8 cellular contexts compared by ENCODE assay signal in the genomic region with DNA sequence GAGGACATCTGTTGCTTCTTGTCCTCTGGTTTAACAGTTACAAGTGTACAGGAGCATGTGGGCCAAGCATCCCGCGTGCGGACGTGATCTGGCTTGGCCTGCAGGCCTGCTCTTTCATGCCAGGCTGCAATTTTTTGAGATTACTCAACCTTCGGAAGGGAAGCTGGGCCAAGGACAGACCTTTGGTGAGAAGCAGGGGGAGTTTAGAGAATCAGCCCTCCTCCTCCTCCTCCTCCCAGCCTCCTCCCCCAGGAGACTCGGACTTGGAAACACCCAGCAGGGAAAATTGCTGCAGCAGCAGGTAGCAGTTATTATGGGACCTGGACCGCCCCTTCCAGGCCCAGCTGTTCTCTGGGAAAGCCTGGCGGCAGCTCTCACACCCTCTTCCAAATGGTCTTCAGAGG. TPM values are rescaled to one million over a fixed set of nuclear protein-coding genes. Genes with fewer than 3 reads are reported as not detected.
DNase-seq lines count a peak whose midpoint lies in the region; ATAC-seq lines count a peak whose summit lies in the region.

No MANE protein-coding gene starts in this region.

- peak overlapping the region; percentile 43 for H3K9ac ChIP-seq in skeletal muscle satellite cell (ENCODE audit: low read depth, low read length)

- DNase-seq in H4 (ENCODE audit: low spot score) (peak; percentile 73), RKO (ENCODE audit: low spot score) (peak; percentile 30), Right ventricle myocardium superior (peak; percentile 89), NCI-H345 (lab: John Stamatoyannopoulos, UW) (no peak)
- no peak for DNase-seq in stimulated activated CD4-positive, alpha-beta T cell treated with anti-CD3 and anti-CD28 coated beads, Interleukin-2, amount 100 ng/mL, for 48 hours

- peak overlapping the region; percentile 25 for H3K4me3 ChIP-seq in skeletal muscle satellite cell (ENCODE audit: low read length)

- no peaks in the 10 kb centered on the region for H3K27me3 ChIP-seq in skeletal muscle satellite cell (ENCODE audit: control insufficient read depth, insufficient read depth, low read length)

- no peaks in the 10 kb centered on the region for H3K36me3 ChIP-seq in skeletal muscle satellite cell (ENCODE audit: insufficient read depth, low read length)

- H3K4me1 ChIP-seq in skeletal muscle satellite cell (ENCODE audit: control insufficient read depth, insufficient read depth, low read length), result peaks cover 45% of the 10 kb centered on the region

- intact Hi-C loops in Right ventricle myocardium superior (cut with DNase I), result no loop called here

- peak overlapping the region; percentile 26 for H3K4me2 ChIP-seq in skeletal muscle satellite cell (ENCODE audit: low read length)

- H3K9me3 ChIP-seq in skeletal muscle satellite cell (replicated peaks; ENCODE audit: low read length), result no peaks in the 10 kb centered on the region

- ATAC-seq in Right ventricle myocardium superior (ENCODE audit: poor library complexity) (peak; percentile 86), HG03196 (IDR thresholded peaks at IDR 0.05; ENCODE audit: unreplicated experiment) (no peak), HG03378 (IDR thresholded peaks at IDR 0.05; ENCODE audit: unreplicated experiment) (no peak)

RNA-seq across cellular contexts. Expression of gene KLHL36, which starts 5.1 kb away (rescaled TPM):
- 19.2 and 23.5 TPM in 2 replicates for total RNA-seq in H4 (2014; rRNA removed; shearing (Covaris generic))
- 66.1 TPM for total RNA-seq in Right ventricle myocardium superior
- total RNA-seq in skeletal muscle satellite cell (2012; rRNA removed), result 46.6 and 50.5 TPM in 2 replicates

RNA-seq across cellular contexts. Expression of gene COTL1, which starts 25.3 kb away (rescaled TPM):
- 197 and 232 TPM in 2 replicates for total RNA-seq in H4 (2014; rRNA removed; shearing (Covaris generic))
- 14.4 TPM for total RNA-seq in Right ventricle myocardium superior
- total RNA-seq in skeletal muscle satellite cell (2012; rRNA removed), result 279 and 447 TPM in 2 replicates

RNA-seq across cellular contexts. Expression of gene USP10, which starts 56.6 kb away (rescaled TPM):
- total RNA-seq in H4 (2014; rRNA removed; shearing (Covaris generic)), result 48.5 and 79.5 TPM in 2 replicates
- total RNA-seq in Right ventricle myocardium superior, result 70.6 TPM
- total RNA-seq in skeletal muscle satellite cell (2012; rRNA removed), result 60.8 and 68.1 TPM in 2 replicates

Comparison
In these comparisons a context has a peak if more than half of its experiments do, and no peak if none do; other contexts are left out.
1. DNase-seq: peak in H4 (single experiment), RKO (single experiment) and Right ventricle myocardium superior (single experiment); none in NCI-H345 (single experiment) and stimulated activated CD4-positive, alpha-beta T cell treated with anti-CD3 and anti-CD28 coated beads, Interleukin-2, amount 100 ng/mL, for 48 hours (0 of 2).
2. RNA of gene COTL1, which starts 25.3 kb away (total RNA-seq): 197 to 232 TPM in H4; 14.4 TPM in Right ventricle myocardium superior (single experiment); every median in the first group is over 10 times any median in the second.